In the genomic region with DNA sequence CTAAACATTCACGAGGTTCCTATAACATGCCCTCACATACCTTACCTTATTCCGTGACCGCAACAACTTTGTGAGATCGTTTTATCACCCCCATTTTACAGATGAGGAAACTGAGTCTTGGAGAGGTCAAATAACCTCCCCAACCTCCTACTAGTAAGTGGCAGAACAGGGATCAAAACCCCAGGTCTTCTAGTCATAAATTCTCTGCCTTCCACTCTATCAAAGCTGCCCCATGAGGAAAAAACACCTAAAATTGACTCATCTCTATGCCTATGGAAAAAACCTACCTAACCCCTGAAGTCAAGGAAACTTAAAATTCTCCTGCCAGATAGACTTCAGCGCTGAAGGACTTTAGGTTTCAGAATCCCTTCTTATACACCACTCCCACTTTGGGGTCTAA, we compare ENCODE assay signal across 16 cellular contexts.
DNase-seq lines count a peak whose midpoint lies in the region; ATAC-seq, FAIRE-seq and TF ChIP-seq lines count a peak whose summit lies in the region.
"Had no signal": no experiment of that assay in that cellular context is flagged by ENCODE, and none has a peak within 500 bp of the region (broad histone marks: within the 10 kb centered on the region; RNA-seq: fewer than 3 reads in every experiment).

No MANE protein-coding gene starts in this region.

- H3K9me1 ChIP-seq in keratinocyte (ENCODE audit: control insufficient read depth, extremely low read depth, insufficient read depth, low read length): no peaks in the 10 kb centered on the region

- H4K20me1 ChIP-seq in HCT116 (ENCODE audit: insufficient read depth): no peaks in the 10 kb centered on the region
- H4K20me1 ChIP-seq in astrocyte (ENCODE audit: insufficient read depth, low read length): no peaks in the 10 kb centered on the region
- no peaks in the 10 kb centered on the region for H4K20me1 ChIP-seq in keratinocyte (ENCODE audit: control insufficient read depth, extremely low read depth, insufficient read depth, low read length)

- dilution Hi-C loops in keratinocyte (cut with MboI; ENCODE audit: extremely low pct_ligation_motif_present, low sequenced_read_pairs): no loop called here

- DNase-seq in HCT116 (ENCODE audit: low read depth, low spot score): no peak
- DNase-seq in astrocyte (ENCODE audit: low read depth): no peak
- no peak for DNase-seq in keratinocyte (ENCODE audit: low read depth, low spot score)
- no peak for DNase-seq in GF-D8 (lab: John Stamatoyannopoulos, UW)
- no peak for DNase-seq in GM13977 (ENCODE audit: low spot score)
- DNase-seq in putamen (ENCODE audit: low spot score): no peak
- DNase-seq in retina: no peak
- DNase-seq: activated T-cell treated with anti-CD3 and anti-CD28 coated beads, Interleukin-2, amount 50 U/mL, for 48 hours; C1 segment of cervical spinal cord; midbrain; MV-4-11; NCI-H345; stimulated activated CD4-positive, alpha-beta T cell treated with anti-CD3 and anti-CD28 coated beads, Interleukin-2, amount 100 ng/mL, for 24 hours; stimulated activated CD8-positive, alpha-beta memory T cell treated with anti-CD3 and anti-CD28 coated beads, Interleukin-4, amount 100 ng/mL, for 48 hours had no signal

- peaks cover 48% of the 10 kb centered on the region for H3K4me1 Mint-ChIP-seq in astrocyte (ENCODE audit: low read depth, unreplicated experiment)

- FAIRE-seq in astrocyte (lab: Jason Lieb, UNC): no peak
- no peak for FAIRE-seq in keratinocyte (lab: Jason Lieb, UNC)

- peak overlapping the region; percentile 97 for H3K27ac ChIP-seq in HCT116 (ENCODE audit: low read depth, low read length)
- H3K27ac ChIP-seq in astrocyte (ENCODE audit: low read depth, low read length): peak overlapping the region; percentile 98
- H3K27ac ChIP-seq in keratinocyte (ENCODE audit: control insufficient read depth, insufficient read depth, low read length): peak overlapping the region; percentile 98
- H3K27ac ChIP-seq in skeletal muscle tissue (ENCODE audit: low read depth, low read length): peak overlapping the region; percentile 64

- TF ChIP-seq CTCF in HCT116 (IDR thresholded peaks at IDR 0.05 in 2 of 3, conservative IDR thresholded peaks at IDR 0.05 in 1 of 3; ENCODE audit: borderline replicate concordance in 1 of 3, insufficient read depth in 1 of 3, low read depth in 2 of 3, low read length in 2 of 3): no peak
- no peak for TF ChIP-seq CTCF in astrocyte (IDR thresholded peaks at IDR 0.05; ENCODE audit: insufficient read depth, low read depth, low read length)
- no peak for TF ChIP-seq CTCF in keratinocyte (optimal IDR thresholded peaks at IDR 0.05 in 1 of 3, IDR thresholded peaks at IDR 0.05 in 1 of 3, conservative IDR thresholded peaks at IDR 0.05 in 1 of 3; ENCODE audit: extremely low read depth in 1 of 3, insufficient read depth in 2 of 3, low read length in 3 of 3)
- TF ChIP-seq CTCF in GM13977 (IDR thresholded peaks at IDR 0.05; ENCODE audit: extremely low read depth, insufficient read depth, missing control alignments): no peak

- H3K9ac ChIP-seq in HCT116 (ENCODE audit: low read length): peak overlapping the region; percentile 70
- H3K9ac ChIP-seq in astrocyte (ENCODE audit: low read length): peak overlapping the region; percentile 78
- H3K9ac ChIP-seq in keratinocyte (ENCODE audit: control insufficient read depth, extremely low read depth, insufficient read depth, low read length): peak overlapping the region; percentile 26
- H3K9ac ChIP-seq in skeletal muscle tissue (ENCODE audit: low read depth in 1 of 3, low read length in 3 of 3): no peak overlapping the region

- POLR2A ChIA-PET in HCT116 (lab: Charles Lee): interaction anchor here (0.7 to 3.1 kb wide), 20 partner anchors 11 to 108 kb away, joined by 3 to 40 read pairs (median 7); no protein-coding TSS in a partner anchor

- no peaks in the 10 kb centered on the region for H3K9me3 ChIP-seq in HCT116 (ENCODE audit: control insufficient read depth in 1 of 2, insufficient read depth in 1 of 2, low read depth in 1 of 2, low read length in 2 of 2)
- no peaks in the 10 kb centered on the region for H3K9me3 ChIP-seq in astrocyte (ENCODE audit: insufficient read depth, low read depth, low read length)
- no peaks in the 10 kb centered on the region for H3K9me3 ChIP-seq in keratinocyte (ENCODE audit: control insufficient read depth, low read depth, low read length)
- H3K9me3 ChIP-seq in skeletal muscle tissue (ENCODE audit: control insufficient read depth in 3 of 3, low read length in 3 of 3): no peaks in the 10 kb centered on the region

- TF ChIP-seq RAD21 in HCT116 (IDR thresholded peaks at IDR 0.05; ENCODE audit: low read depth): no peak

- H3K4me1 ChIP-seq in HCT116 (ENCODE audit: control insufficient read depth in 1 of 2, insufficient read depth in 2 of 2, low read length in 2 of 2) (peaks cover 91 to 92% of the 10 kb centered on the region in 2 experiments), astrocyte (ENCODE audit: insufficient read depth, low read length) (peaks cover 62% of the 10 kb centered on the region), keratinocyte (ENCODE audit: control insufficient read depth, extremely low read depth, insufficient read depth, low read length) (peaks cover 63% of the 10 kb centered on the region), skeletal muscle tissue (ENCODE audit: control insufficient read depth in 3 of 3, insufficient read depth in 3 of 3, low read length in 3 of 3) (peaks cover 15 to 21% (median 17%) of the 10 kb centered on the region in 3 donors)

- H3K36me3 ChIP-seq in HCT116 (ENCODE audit: control insufficient read depth in 1 of 2, insufficient read depth in 2 of 2, low read length in 2 of 2) (no peaks in the 10 kb centered on the region), astrocyte (ENCODE audit: insufficient read depth, low read length) (no peaks in the 10 kb centered on the region), keratinocyte (ENCODE audit: control insufficient read depth in 2 of 2, extremely low read depth in 1 of 2, insufficient read depth in 2 of 2, low read length in 2 of 2) (no peaks in the 10 kb centered on the region), skeletal muscle tissue (ENCODE audit: control insufficient read depth in 3 of 3, insufficient read depth in 3 of 3, low read length in 3 of 3) (no peaks in the 10 kb centered on the region)

- peak overlapping the region; percentile 98 for H3K27ac Mint-ChIP-seq in astrocyte (ENCODE audit: unreplicated experiment)

- CTCF ChIA-PET in HCT116 (lab: Charles Lee): interaction anchor here (0.6 to 1.4 kb wide), 2 partner anchors 65 to 218 kb away, joined by 3 to 4 read pairs; no protein-coding TSS in a partner anchor

- H3K27me3 Mint-ChIP-seq in astrocyte (ENCODE audit: low read depth, unreplicated experiment): no peaks in the 10 kb centered on the region

- no peak overlapping the region for H3K4me3 ChIP-seq in HCT116 (replicated peaks in 1 of 2; ENCODE audit: low read depth in 1 of 2, low read length in 2 of 2)
- no peak overlapping the region for H3K4me3 ChIP-seq in astrocyte (ENCODE audit: insufficient read depth, low read depth, low read length)
- no peak overlapping the region for H3K4me3 ChIP-seq in keratinocyte (ENCODE audit: control insufficient read depth in 2 of 3, extremely low read depth in 1 of 3, insufficient read depth in 2 of 3, low read depth in 1 of 3, low read length in 3 of 3)
- H3K4me3 ChIP-seq in skeletal muscle tissue (ENCODE audit: low read length in 3 of 3): no peak overlapping the region

- H3K79me2 ChIP-seq in HCT116 (ENCODE audit: insufficient read depth, low read length) (peaks cover 18% of the 10 kb centered on the region; the same call in 1 of the 2 replicates), astrocyte (ENCODE audit: insufficient read depth, low read length) (no peaks in the 10 kb centered on the region), keratinocyte (ENCODE audit: control insufficient read depth, insufficient read depth, low read length) (no peaks in the 10 kb centered on the region)

- no peak overlapping the region for H3K4me3 Mint-ChIP-seq in astrocyte (ENCODE audit: unreplicated experiment)
- H3K4me3 Mint-ChIP-seq: T-helper 1 cell treated with Interleukin-12 subunit alpha and Interleukin-12 subunit beta and Interleukin-4 antibody, amounts not matched to agents 30 μg/mL and 1 μg/mL, for 36 hours had no signal

- H2AFZ ChIP-seq in HCT116 (ENCODE audit: low read depth, low read length, poor library complexity, severe bottlenecking) (no peak overlapping the region), astrocyte (ENCODE audit: low read depth, low read length) (no peak overlapping the region), keratinocyte (ENCODE audit: control insufficient read depth, low read length) (no peak overlapping the region)

- BruUV-seq in HCT116 (replicated peaks; lab: Mats Ljungman, UMichigan): no TSS peak

- H3K27me3 ChIP-seq in HCT116 (ENCODE audit: insufficient read depth, low read length): no peaks in the 10 kb centered on the region
- H3K27me3 ChIP-seq in astrocyte (ENCODE audit: insufficient read depth, low read length): no peaks in the 10 kb centered on the region
- no peaks in the 10 kb centered on the region for H3K27me3 ChIP-seq in keratinocyte (ENCODE audit: control insufficient read depth, extremely low read depth, insufficient read depth, low read length)
- H3K27me3 ChIP-seq in skeletal muscle tissue (ENCODE audit: control insufficient read depth in 3 of 3, insufficient read depth in 3 of 3, low read length in 3 of 3): no peaks in the 10 kb centered on the region

- H3K4me2 ChIP-seq in HCT116 (ENCODE audit: low read length) (peak overlapping the region; percentile 66), astrocyte (ENCODE audit: low read length) (peak overlapping the region; percentile 65), keratinocyte (ENCODE audit: control insufficient read depth, extremely low read depth, insufficient read depth, low read depth, low read length) (peak overlapping the region; percentile 40)

- intact Hi-C loops in HCT116 (cut with micrococcal nuclease): loop anchor here (5.0 to 10.0 kb wide), 2 partner anchors 87 to 219 kb away; partner anchors contain the start of gene SLC45A1

- H3K9me3 Mint-ChIP-seq in astrocyte (ENCODE audit: unreplicated experiment): peaks cover 3% of the 10 kb centered on the region
- H3K9me3 Mint-ChIP-seq: T-helper 1 cell treated with Interleukin-12 subunit alpha and Interleukin-12 subunit beta and Interleukin-4 antibody, amounts not matched to agents 30 μg/mL and 1 μg/mL, for 36 hours had no signal

- H3K9me2 ChIP-seq in HCT116 (ENCODE audit: insufficient read depth): no peaks in the 10 kb centered on the region

- RAD21 ChIA-PET in HCT116 (lab: Charles Lee; ENCODE audit: low non-redundant PET in 1 of 2, low total read pairs in 2 of 2, uncharacterized antibody in 2 of 2, unreplicated experiment in 2 of 2): interaction anchor here in 1 of 2 experiments (1.1 kb wide), 1 partner anchor 35 kb away, joined by 3 read pairs; no protein-coding TSS in a partner anchor

- ATAC-seq in HCT116: no peak

- no peak for TF ChIP-seq POLR2A in HCT116 (IDR thresholded peaks at IDR 0.05; ENCODE audit: borderline replicate concordance, extremely low read depth, insufficient read depth, insufficient read length)

- H3K36me3 Mint-ChIP-seq in astrocyte (ENCODE audit: low read depth, unreplicated experiment): no peaks in the 10 kb centered on the region

- in situ Hi-C loops in GM13977 (cut with MboI; ENCODE audit: low pct_unique_long_range_greater_than_20kb, low sequenced_read_pairs, unreplicated experiment): no loop called here

TF ChIP-seq in HCT116, 20 proteins besides CTCF, POLR2A, EP300 and RAD21 (continues in another document):
- peak; percentile 42; the same call in 1 of the 2 replicates for TF ChIP-seq POLR2AphosphoS5 (IDR thresholded peaks at IDR 0.05; ENCODE audit: low read depth, low read length)

Comparison
In these comparisons a context has a peak if more than half of its experiments do, and no peak if none do; other contexts are left out.
1. H3K9ac ChIP-seq: peak in HCT116 (single experiment), astrocyte (single experiment) and keratinocyte (single experiment); none in skeletal muscle tissue (0 of 3).
2. Peak in every context shown above with its lines, with median percentiles within 50 percentile points of each other: H3K27ac ChIP-seq and H3K4me2 ChIP-seq.